In the genomic region with DNA sequence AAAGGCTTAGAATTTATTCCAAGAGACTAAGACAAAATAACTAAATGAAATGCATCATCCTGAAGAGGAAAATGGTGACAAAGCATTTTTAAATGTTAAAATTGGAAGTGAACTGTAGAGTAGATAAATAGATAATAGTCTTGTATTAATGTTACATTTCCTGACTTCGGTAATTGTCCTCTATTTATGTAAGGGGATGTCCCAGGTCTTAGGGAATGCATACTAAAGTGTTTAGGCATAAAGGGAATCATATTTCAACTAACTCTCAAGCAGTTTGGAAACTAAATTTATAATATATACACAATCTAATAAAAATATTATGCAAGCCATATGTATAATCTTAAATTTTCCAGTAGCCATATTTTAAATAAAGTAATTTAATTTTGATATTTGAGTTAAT, we compare ENCODE assay signal across 20 cellular contexts.
"Had no signal": no experiment of that assay in that cellular context is flagged by ENCODE, and none has a peak within 500 bp of the region (broad histone marks: within the 10 kb centered on the region; RNA-seq: fewer than 3 reads in every experiment).

No MANE protein-coding gene starts in this region.

- H3K4me1 Mint-ChIP-seq: mesothelial cell of epicardium; neural progenitor cell; stimulated activated naive CD8-positive, alpha-beta T cell treated with anti-CD3 and anti-CD28 coated beads, Interleukin-15, amount 100 ng/mL, for 72 hours had no signal

- H3K9me3 ChIP-seq: prostate gland, thyroid gland, vagina had no signal

- ATAC-seq: effector memory CD8-positive, alpha-beta T cell; left cardiac atrium; left lung; naive thymus-derived CD4-positive, alpha-beta T cell; sciatic nerve; stimulated activated naive CD8-positive, alpha-beta T cell treated with anti-CD3 and anti-CD28 coated beads, Interleukin-15, amount 100 ng/mL, for 72 hours had no signal

- DNase-seq: dermis blood vessel endothelial cell; effector memory CD8-positive, alpha-beta T cell; left cardiac atrium; left lung; mesenchymal stem cell; naive thymus-derived CD4-positive, alpha-beta T cell; stimulated activated CD4-positive, alpha-beta T cell treated with anti-CD3 and anti-CD28 coated beads, Interleukin-12 subunit alpha, Interleukin-12 subunit beta, amount 100 ng/mL, for 4 hours; stimulated activated CD4-positive, alpha-beta T cell treated with anti-CD3 and anti-CD28 coated beads, Interleukin-1b, Interleukin-23, amount 100 ng/mL, for 48 hours; stimulated activated CD4-positive, alpha-beta T cell treated with anti-CD3 and anti-CD28 coated beads, Interleukin-4, amount 100 ng/mL, for 1 hour; stimulated activated CD8-positive, alpha-beta memory T cell treated with anti-CD3 and anti-CD28 coated beads, Interleukin-4, amount 100 ng/mL, for 48 hours; stimulated activated naive CD4-positive, alpha-beta T cell; stimulated activated naive CD8-positive, alpha-beta T cell treated with anti-CD3 and anti-CD28 coated beads, Interleukin-15, amount 100 ng/mL, for 72 hours; thyroid gland; trophoblast cell had no signal

- H3K27me3 Mint-ChIP-seq: effector memory CD8-positive, alpha-beta T cell; stimulated activated naive CD8-positive, alpha-beta T cell treated with anti-CD3 and anti-CD28 coated beads, Interleukin-15, amount 100 ng/mL, for 72 hours had no signal

- H3K4me3 Mint-ChIP-seq: effector memory CD8-positive, alpha-beta T cell; mesothelial cell of epicardium; naive thymus-derived CD4-positive, alpha-beta T cell; nephron; neural progenitor cell; stimulated activated naive CD8-positive, alpha-beta T cell treated with anti-CD3 and anti-CD28 coated beads, Interleukin-15, amount 100 ng/mL, for 72 hours had no signal

- H3K27ac Mint-ChIP-seq: effector memory CD8-positive, alpha-beta T cell; mesothelial cell of epicardium; naive thymus-derived CD4-positive, alpha-beta T cell; nephron; neural progenitor cell; stimulated activated naive CD8-positive, alpha-beta T cell treated with anti-CD3 and anti-CD28 coated beads, Interleukin-15, amount 100 ng/mL, for 72 hours had no signal
